In genomic region chr20:37511605-37512275, GRCh38 we compare ENCODE assay signal across 19 cellular contexts. TPM values are rescaled to one million over a fixed set of nuclear protein-coding genes. Genes with fewer than 3 reads are reported as not detected.
DNase-seq lines count a peak whose midpoint lies in the region; ATAC-seq and TF ChIP-seq lines count a peak whose summit lies in the region.
"Had no signal": no experiment of that assay in that cellular context is flagged by ENCODE, and none has a peak within 500 bp of the region (broad histone marks: within the 10 kb centered on the region; RNA-seq: fewer than 3 reads in every experiment).

No MANE protein-coding gene starts in this region.

- H3K79me2 ChIP-seq in PC-3 (ENCODE audit: low read length) = peaks cover 47% of the 10 kb centered on the region
- peaks cover 3% of the 10 kb centered on the region for H3K79me2 ChIP-seq in fibroblast of lung (ENCODE audit: control insufficient read depth, insufficient read depth, low read length)

- H3K4me2 ChIP-seq in PC-3 (ENCODE audit: low read length) = no peak overlapping the region
- no peak overlapping the region for H3K4me2 ChIP-seq in fibroblast of lung (ENCODE audit: extremely low read depth, insufficient read depth, low read length)
- peak overlapping the region; percentile 51 for H3K4me2 ChIP-seq in skeletal muscle satellite cell (ENCODE audit: low read length)
- H3K4me2 ChIP-seq: hepatocyte had no signal

- H3K9ac ChIP-seq in PC-3 (ENCODE audit: low read length) = no peak overlapping the region
- H3K9ac ChIP-seq in fibroblast of lung (ENCODE audit: insufficient read depth, low read length) = no peak overlapping the region
- H3K9ac ChIP-seq in skeletal muscle satellite cell (ENCODE audit: low read depth, low read length) = no peak overlapping the region

- DNase-seq in NCI-H524 (lab: John Stamatoyannopoulos, UW) (peak; percentile 16 to 66), NCI-H524 treated with DMSO at 0.1 percent for 48 hours (lab: John Stamatoyannopoulos, UW) (no peak), PC-3 (peak; percentile 24), fibroblast of lung (ENCODE audit: low read depth in 2 of 2) (peak; percentile 49 to 76), CD14-positive monocyte (ENCODE audit: low spot score) (no peak)
- DNase-seq in activated T-cell treated with anti-CD3 and anti-CD28 coated beads, Interleukin-2, amount 50 U/mL, for 72 hours = no peak
- DNase-seq: activated CD4-positive, alpha-beta T cell treated with anti-CD3 and anti-CD28 coated beads, Interleukin-2, amount 10 ng/mL, durations not matched to agents 24 days and 14 days; activated T-cell treated with anti-CD3 and anti-CD28 coated beads, Interleukin-2, amount 50 U/mL, for 48 hours; aorta; effector memory CD4-positive, alpha-beta T cell; Kasumi-1; left ventricle myocardium superior; NCI-H226; T-helper 17 cell; tibial artery had no signal

- POLR2A ChIA-PET in PC-3 (lab: Charles Lee; ENCODE audit: unreplicated experiment) = no interaction called here

- H3K4me1 ChIP-seq in PC-3 (ENCODE audit: insufficient read depth, low read length) = no peaks in the 10 kb centered on the region
- peaks cover 7% of the 10 kb centered on the region for H3K4me1 ChIP-seq in fibroblast of lung (ENCODE audit: control insufficient read depth, extremely low read depth, insufficient read depth, low read length)
- peaks cover 30% of the 10 kb centered on the region for H3K4me1 ChIP-seq in skeletal muscle satellite cell (ENCODE audit: control insufficient read depth, insufficient read depth, low read length)
- H3K4me1 ChIP-seq: tibial artery had no signal

- H3F3A ChIP-seq in PC-3 (ENCODE audit: low read length, unreplicated experiment) = no peaks in the 10 kb centered on the region

- no peak overlapping the region for H3K4me3 Mint-ChIP-seq in CD14-positive monocyte
- H3K4me3 Mint-ChIP-seq in activated T-cell treated with anti-CD3 and anti-CD28 coated beads, Interleukin-2, amount 50 U/mL, for 72 hours = no peak overlapping the region
- H3K4me3 Mint-ChIP-seq: activated CD4-positive, alpha-beta T cell treated with anti-CD3 and anti-CD28 coated beads, Interleukin-2, amount 10 ng/mL, durations not matched to agents 24 days and 14 days; T-helper 17 cell had no signal

- intact Hi-C loops in PC-3 (cut with micrococcal nuclease) = no loop called here
- intact Hi-C loops in CD14-positive monocyte (cut with micrococcal nuclease) = no loop called here

- peak; percentile 42; the same call in 1 of the 2 replicates for ATAC-seq in PC-3
- ATAC-seq in GM21825 (IDR thresholded peaks at IDR 0.05; ENCODE audit: unreplicated experiment) = no peak
- no peak for ATAC-seq in activated T-cell treated with anti-CD3 and anti-CD28 coated beads, Interleukin-2, amount 50 U/mL, for 72 hours (replicated peaks in 1 of 2)
- ATAC-seq: left ventricle myocardium superior, Panc1, T-helper 17 cell had no signal

- H3K27ac Mint-ChIP-seq in CD14-positive monocyte = peak overlapping the region in 1 of 7 donors; percentile 55
- no peak overlapping the region for H3K27ac Mint-ChIP-seq in activated T-cell treated with anti-CD3 and anti-CD28 coated beads, Interleukin-2, amount 50 U/mL, for 72 hours
- H3K27ac Mint-ChIP-seq: activated CD4-positive, alpha-beta T cell treated with anti-CD3 and anti-CD28 coated beads, Interleukin-2, amount 10 ng/mL, durations not matched to agents 24 days and 14 days; T-helper 17 cell had no signal

- peaks cover 51% of the 10 kb centered on the region for H3K36me3 ChIP-seq in PC-3 (ENCODE audit: low read depth, low read length)
- H3K36me3 ChIP-seq in fibroblast of lung (ENCODE audit: control insufficient read depth, insufficient read depth, low read length) = peaks cover 2% of the 10 kb centered on the region
- H3K36me3 ChIP-seq in skeletal muscle satellite cell (ENCODE audit: insufficient read depth, low read length) = peaks cover 58% of the 10 kb centered on the region

- no peaks in the 10 kb centered on the region for H3K27me3 ChIP-seq in PC-3 (ENCODE audit: low read length)
- no peaks in the 10 kb centered on the region for H3K27me3 ChIP-seq in fibroblast of lung (ENCODE audit: control insufficient read depth, insufficient read depth, low read length)
- H3K27me3 ChIP-seq in skeletal muscle satellite cell (ENCODE audit: control insufficient read depth, insufficient read depth, low read length) = no peaks in the 10 kb centered on the region
- H3K27me3 ChIP-seq: hepatocyte, tibial artery had no signal

- no peaks in the 10 kb centered on the region for H3K9me3 ChIP-seq in PC-3 (ENCODE audit: low read length)
- H3K9me3 ChIP-seq in fibroblast of lung (ENCODE audit: control insufficient read depth, insufficient read depth, low read depth, low read length) = no peaks in the 10 kb centered on the region
- no peaks in the 10 kb centered on the region for H3K9me3 ChIP-seq in skeletal muscle satellite cell (replicated peaks; ENCODE audit: low read length)
- H3K9me3 ChIP-seq: tibial artery had no signal

- BruUV-seq in PC-3 (replicated peaks; lab: Mats Ljungman, UMichigan) = no TSS peak

- no peak overlapping the region for H2AFZ ChIP-seq in PC-3 (ENCODE audit: low read length)
- H2AFZ ChIP-seq in fibroblast of lung (ENCODE audit: low read length) = no peak overlapping the region
- H2AFZ ChIP-seq: hepatocyte had no signal

- H3K9me3 Mint-ChIP-seq in CD14-positive monocyte = no peaks in the 10 kb centered on the region
- H3K9me3 Mint-ChIP-seq in activated T-cell treated with anti-CD3 and anti-CD28 coated beads, Interleukin-2, amount 50 U/mL, for 72 hours = no peaks in the 10 kb centered on the region
- H3K9me3 Mint-ChIP-seq: activated CD4-positive, alpha-beta T cell treated with anti-CD3 and anti-CD28 coated beads, Interleukin-2, amount 10 ng/mL, durations not matched to agents 24 days and 14 days had no signal

- CTCF ChIA-PET in PC-3 (lab: Charles Lee) = no interaction called here

- peaks cover 8% of the 10 kb centered on the region; the same call in 1 of the 2 replicates for H4K20me1 ChIP-seq in PC-3 (ENCODE audit: low read length)
- peaks cover 1% of the 10 kb centered on the region for H4K20me1 ChIP-seq in fibroblast of lung (ENCODE audit: control insufficient read depth, extremely low read depth, insufficient read depth, low read length)

- H3K36me3 Mint-ChIP-seq in CD14-positive monocyte = peaks cover 52% of the 10 kb centered on the region in 2 donors
- no peaks in the 10 kb centered on the region for H3K36me3 Mint-ChIP-seq in activated T-cell treated with anti-CD3 and anti-CD28 coated beads, Interleukin-2, amount 50 U/mL, for 72 hours (ENCODE audit: insufficient read depth in 2 of 2)

- H3K4me1 Mint-ChIP-seq in CD14-positive monocyte = peaks cover 1% of the 10 kb centered on the region
- peaks cover 7% of the 10 kb centered on the region for H3K4me1 Mint-ChIP-seq in activated T-cell treated with anti-CD3 and anti-CD28 coated beads, Interleukin-2, amount 50 U/mL, for 72 hours (ENCODE audit: low read depth)
- H3K4me1 Mint-ChIP-seq: activated CD4-positive, alpha-beta T cell treated with anti-CD3 and anti-CD28 coated beads, Interleukin-2, amount 10 ng/mL, durations not matched to agents 24 days and 14 days had no signal

- H3K27ac ChIP-seq in PC-3 (ENCODE audit: low read length) = no peak overlapping the region
- no peak overlapping the region for H3K27ac ChIP-seq in fibroblast of lung (ENCODE audit: insufficient read depth, low read length)
- H3K27ac ChIP-seq: hepatocyte, tibial artery had no signal

- H3K27me3 Mint-ChIP-seq in CD14-positive monocyte (ENCODE audit: low read depth in 3 of 3) = no peaks in the 10 kb centered on the region
- no peaks in the 10 kb centered on the region for H3K27me3 Mint-ChIP-seq in activated T-cell treated with anti-CD3 and anti-CD28 coated beads, Interleukin-2, amount 50 U/mL, for 72 hours (ENCODE audit: low read depth)
- H3K27me3 Mint-ChIP-seq: activated CD4-positive, alpha-beta T cell treated with anti-CD3 and anti-CD28 coated beads, Interleukin-2, amount 10 ng/mL, durations not matched to agents 24 days and 14 days; T-helper 17 cell had no signal

- H3K4me3 ChIP-seq in PC-3 (ENCODE audit: low read length) (no peak overlapping the region), fibroblast of lung (replicated peaks in 1 of 4; ENCODE audit: control extremely low read depth in 1 of 4, insufficient read depth in 1 of 4, low read depth in 3 of 4, low read length in 4 of 4) (no peak overlapping the region), skeletal muscle satellite cell (ENCODE audit: low read length) (peak overlapping the region; percentile 9)
- H3K4me3 ChIP-seq: hepatocyte, tibial artery had no signal

- no peak for TF ChIP-seq CTCF in PC-3 (conservative IDR thresholded peaks at IDR 0.05; ENCODE audit: low read depth, low read length)
- TF ChIP-seq CTCF in fibroblast of lung (conservative IDR thresholded peaks at IDR 0.05 in 1 of 2, IDR thresholded peaks at IDR 0.05 in 1 of 2; ENCODE audit: low read depth in 1 of 2, low read length in 2 of 2) = no peak
- TF ChIP-seq CTCF in CD14-positive monocyte (IDR thresholded peaks at IDR 0.05) = no peak

- no peaks in the 10 kb centered on the region for H3K9me2 ChIP-seq in PC-3 (replicated peaks; ENCODE audit: low read length)

RNA-seq across cellular contexts. Expression of gene NNAT, which starts 9.3 kb away (rescaled TPM):
- total RNA-seq in PC-3 (2014; rRNA removed) = not detected in 2 replicates
- total RNA-seq in fibroblast of lung = 0.26 and 0.83 TPM in 2 replicates
- 0.74 and 2.4 TPM in 2 replicates for polyA plus RNA-seq in fibroblast of lung
- polyA plus RNA-seq in fibroblast of lung (2012) = 0.66 and 3.9 TPM in 2 replicates
- polyA minus RNA-seq in fibroblast of lung (ENCODE audit: low replicate concordance) = 0.33 TPM in 1 of 2 replicates, not detected in the other
- under 0.01 TPM in 1 of 2 replicates, not detected in the other for total RNA-seq in skeletal muscle satellite cell (2012; rRNA removed)
- polyA plus RNA-seq in CD14-positive monocyte = not detected
- under 1 TPM; 0.19 to 0.93 TPM for total RNA-seq in activated T-cell treated with anti-CD3 and anti-CD28 coated beads, Interleukin-2, amount 50 U/mL, for 72 hours
- total RNA-seq: hepatocyte, T-helper 17 cell had no signal

RNA-seq across cellular contexts. Expression of gene BLCAP, which starts 15.9 kb away (rescaled TPM):
- 100 and 120 TPM in 2 replicates for total RNA-seq in PC-3 (2014; rRNA removed)
- total RNA-seq in fibroblast of lung = 19.3 and 31.0 TPM in 2 replicates
- 76.7 and 83.1 TPM in 2 replicates for polyA plus RNA-seq in fibroblast of lung
- 42.8 and 45.3 TPM in 2 replicates for polyA plus RNA-seq in fibroblast of lung (2012)
- polyA minus RNA-seq in fibroblast of lung (ENCODE audit: low replicate concordance) = 79.0 and 91.3 TPM in 2 replicates
- total RNA-seq in skeletal muscle satellite cell (2012; rRNA removed) = 32.2 and 48.5 TPM in 2 replicates
- 10 to 100 TPM; 53.3 to 54.5 TPM for polyA plus RNA-seq in CD14-positive monocyte
- total RNA-seq in activated T-cell treated with anti-CD3 and anti-CD28 coated beads, Interleukin-2, amount 50 U/mL, for 72 hours = 10 to 100 TPM; 35.5 to 39.2 TPM

Comparison
In these comparisons a context has a peak if more than half of its experiments do, and no peak if none do; other contexts are left out.
1. DNase-seq: peak in NCI-H524 (2 of 2), PC-3 (single experiment) and fibroblast of lung (2 of 2); none in NCI-H524 treated with DMSO at 0.1 percent for 48 hours (single experiment), CD14-positive monocyte (single experiment) and activated T-cell treated with anti-CD3 and anti-CD28 coated beads, Interleukin-2, amount 50 U/mL, for 72 hours (0 of 2).